Comparison of ENCODE assay signal across 8 cellular contexts in the genomic region with DNA sequence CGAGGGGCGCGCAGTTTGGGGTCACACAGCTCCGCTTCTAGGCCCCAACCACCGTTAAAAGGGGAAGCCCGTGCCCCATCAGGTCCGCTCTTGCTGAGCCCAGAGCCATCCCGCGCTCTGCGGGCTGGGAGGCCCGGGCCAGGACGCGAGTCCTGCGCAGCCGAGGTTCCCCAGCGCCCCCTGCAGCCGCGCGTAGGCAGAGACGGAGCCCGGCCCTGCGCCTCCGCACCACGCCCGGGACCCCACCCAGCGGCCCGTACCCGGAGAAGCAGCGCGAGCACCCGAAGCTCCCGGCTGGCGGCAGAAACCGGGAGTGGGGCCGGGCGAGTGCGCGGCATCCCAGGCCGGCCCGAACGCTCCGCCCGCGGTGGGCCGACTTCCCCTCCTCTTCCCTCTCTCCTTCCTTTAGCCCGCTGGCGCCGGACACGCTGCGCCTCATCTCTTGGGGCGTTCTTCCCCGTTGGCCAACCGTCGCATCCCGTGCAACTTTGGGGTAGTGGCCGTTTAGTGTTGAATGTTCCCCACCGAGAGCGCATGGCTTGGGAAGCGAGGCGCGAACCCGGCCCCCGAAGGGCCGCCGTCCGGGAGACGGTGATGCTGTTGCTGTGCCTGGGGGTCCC. TPM values are rescaled to one million over a fixed set of nuclear protein-coding genes. Genes with fewer than 3 reads are reported as not detected.
A peak's percentile ranks its signal among the peaks of the same experiment; 100 is the strongest.
DNase-seq lines count a peak whose midpoint lies in the region; ATAC-seq and TF ChIP-seq lines count a peak whose summit lies in the region.

Gene ITGA4, plus strand, starts transcription at position 266 of the 620 bp plus-strand sequence. Its CDS starts 269 bp downstream, at position 535.

- peaks cover 3% of the 10 kb centered on the region for H3K9me3 ChIP-seq in trophoblast cell (ENCODE audit: insufficient read depth, low read depth, low read length)

- peak within 1 kb of the TSS; percentile 73 for H3K4me2 ChIP-seq in trophoblast cell (ENCODE audit: low read length)

- H3K4me1 Mint-ChIP-seq in type B pancreatic cell (ENCODE audit: unreplicated experiment) = peaks cover 6% of the 10 kb centered on the region

- H3K23ac ChIP-seq in trophoblast cell (ENCODE audit: low read length) = no peak within 1 kb of the TSS

- peak; percentile 72 for TF ChIP-seq POLR2A in GM19193 (IDR thresholded peaks at IDR 0.05; ENCODE audit: extremely low read depth, insufficient read depth, insufficient read length)

- H3K4me3 ChIP-seq in trophoblast cell (ENCODE audit: low read depth, low read length) = peak within 1 kb of the TSS; percentile 67

- peaks cover 75% of the 10 kb centered on the region for H3K27me3 Mint-ChIP-seq in type B pancreatic cell

- H3K4me1 ChIP-seq in trophoblast cell (ENCODE audit: control insufficient read depth in 1 of 2, insufficient read depth in 2 of 2, low read length in 2 of 2) = peaks cover 0 to 11% of the 10 kb centered on the region in 2 experiments

- H2BK120ac ChIP-seq in trophoblast cell (ENCODE audit: insufficient read depth, low read length, poor library complexity) = peak within 1 kb of the TSS; percentile 45

- peak; percentile 47 for ATAC-seq in HG03378 (IDR thresholded peaks at IDR 0.05; ENCODE audit: unreplicated experiment)

- no peaks in the 10 kb centered on the region for H3K79me2 ChIP-seq in trophoblast cell (ENCODE audit: control insufficient read depth, insufficient read depth, low read length, poor library complexity)

- peak within 1 kb of the TSS; percentile 73 for H2AFZ ChIP-seq in trophoblast cell (ENCODE audit: insufficient read depth, low read length, poor library complexity)

- H2AK5ac ChIP-seq in trophoblast cell (ENCODE audit: low read length) = no peak within 1 kb of the TSS

- H3K18ac ChIP-seq in trophoblast cell (ENCODE audit: low read length) = no peak within 1 kb of the TSS

- peak within 1 kb of the TSS; percentile 46 for H4K12ac ChIP-seq in trophoblast cell (ENCODE audit: low read depth, low read length)

- peak within 1 kb of the TSS; percentile 40 for H4K91ac ChIP-seq in trophoblast cell (ENCODE audit: low read depth, low read length)

- no peak within 1 kb of the TSS for H3K27ac ChIP-seq in trophoblast cell (ENCODE audit: low read depth, low read length)

- peak; percentile 85 for TF ChIP-seq CTCF in type B pancreatic cell (conservative IDR thresholded peaks at IDR 0.05)

- no peaks in the 10 kb centered on the region for H3K36me3 ChIP-seq in trophoblast cell (ENCODE audit: control insufficient read depth in 1 of 2, insufficient read depth in 2 of 2, low read length in 2 of 2)

- H3K27me3 ChIP-seq in trophoblast cell (ENCODE audit: insufficient read depth, low read length) = peaks cover 16% of the 10 kb centered on the region

- H3K14ac ChIP-seq in trophoblast cell (ENCODE audit: low read length) = peak within 1 kb of the TSS; percentile 37

- peaks cover 2% of the 10 kb centered on the region for H3K79me1 ChIP-seq in trophoblast cell (ENCODE audit: low read length)

- H3K27ac Mint-ChIP-seq in type B pancreatic cell = no peak within 1 kb of the TSS

- no peaks in the 10 kb centered on the region for H3K9me3 Mint-ChIP-seq in type B pancreatic cell

- H3K9ac ChIP-seq in trophoblast cell (ENCODE audit: low read length) = no peak within 1 kb of the TSS

- no peak within 1 kb of the TSS for H2BK12ac ChIP-seq in trophoblast cell (ENCODE audit: low read length)

- no CpG with 5 or more reads among the region's 67 CpGs for WGBS in trophoblast cell (ENCODE audit: extremely low coverage, insufficient coverage, insufficient read length)

- H2BK5ac ChIP-seq in trophoblast cell (ENCODE audit: low read depth, low read length, poor library complexity) = no peak within 1 kb of the TSS

- H3K4me3 Mint-ChIP-seq in type B pancreatic cell = peak within 1 kb of the TSS; percentile 86

- peak within 1 kb of the TSS; percentile 63 for H4K8ac ChIP-seq in trophoblast cell (ENCODE audit: low read depth, low read length)

- H3K36me3 Mint-ChIP-seq in type B pancreatic cell = no peaks in the 10 kb centered on the region

- DNase-seq in CD1c-positive myeloid dendritic cell (ENCODE audit: extremely low spot score) (peak; percentile 82), RPMI7951 (ENCODE audit: low read depth) (peak; percentile 79), germinal center (ENCODE audit: low spot score) (peak; percentile 80), trophoblast cell (peak in 1 of 2 donors; percentile 42), type B pancreatic cell (ENCODE audit: extremely low spot score, unreplicated experiment) (peak; percentile 84)
- peak; percentile 80 for DNase-seq in activated effector memory CD4-positive, alpha-beta T cell treated with Interleukin-2 at 50 U/mL for 16 hours

- H3K4ac ChIP-seq in trophoblast cell (ENCODE audit: low read depth, low read length) = no peak within 1 kb of the TSS

RNA-seq across cellular contexts. Expression of gene ITGA4, which starts in this region (rescaled TPM):
- total RNA-seq in RPMI7951 (2014; rRNA removed; shearing (Covaris generic)) = 78.1 and 89.6 TPM in 2 replicates
- 4.4 and 4.6 TPM in 2 replicates for polyA plus RNA-seq in trophoblast cell (2013)
- total RNA-seq in type B pancreatic cell (ENCODE audit: low replicate concordance) = 0.90 and 9.5 TPM in 2 replicates
